8 cellular contexts compared by ENCODE assay signal in genomic region chr2:201532686-201533304, GRCh38.
DNase-seq lines count a peak whose midpoint lies in the region; ATAC-seq and TF ChIP-seq lines count a peak whose summit lies in the region.

No MANE protein-coding gene starts in this region.

- H3K4me3 ChIP-seq in left lung = no peak overlapping the region
- H3K4me3 ChIP-seq in uterus = no peak overlapping the region

- H3K4me1 ChIP-seq in left lung (no peaks in the 10 kb centered on the region), uterus (no peaks in the 10 kb centered on the region)

- H3K27me3 ChIP-seq in left lung = no peaks in the 10 kb centered on the region
- H3K27me3 ChIP-seq in uterus = no peaks in the 10 kb centered on the region

- peaks cover 0 to 26% of the 10 kb centered on the region in 2 donors for H3K9me3 ChIP-seq in left lung
- H3K9me3 ChIP-seq in uterus = no peaks in the 10 kb centered on the region

- intact Hi-C loops in left lung (cut with DNase I) (no loop called here), uterus (cut with DNase I; ENCODE audit: low total_unique reads) (no loop called here)

- no peaks in the 10 kb centered on the region for H3K4me1 Mint-ChIP-seq in endothelial cell (ENCODE audit: unreplicated experiment)

- H3K27ac ChIP-seq in left lung = no peak overlapping the region
- H3K27ac ChIP-seq in uterus = no peak overlapping the region

- DNase-seq in RPMI7951 (ENCODE audit: low read depth) = peak; percentile 99
- DNase-seq in left lung = no peak
- DNase-seq in endothelial cell (ENCODE audit: low spot score) = no peak
- DNase-seq in uterus = no peak
- DNase-seq in amygdala (lab: John Stamatoyannopoulos, UW) = no peak
- no peak for DNase-seq in NCI-H1930 (lab: John Stamatoyannopoulos, UW)

- no peak overlapping the region for H3K27ac Mint-ChIP-seq in endothelial cell (ENCODE audit: unreplicated experiment)

- TF ChIP-seq POLR2A in uterus (IDR thresholded peaks at IDR 0.05) = no peak

- no peaks in the 10 kb centered on the region for H3K9me3 Mint-ChIP-seq in endothelial cell (ENCODE audit: unreplicated experiment)

- ATAC-seq in GM18861 (IDR thresholded peaks at IDR 0.05; ENCODE audit: unreplicated experiment) (peak; percentile 88), HG02642 (IDR thresholded peaks at IDR 0.05; ENCODE audit: poor library complexity, unreplicated experiment) (peak; percentile 77), left lung (peak; percentile 78)

- no peaks in the 10 kb centered on the region for H3K36me3 ChIP-seq in left lung
- H3K36me3 ChIP-seq in uterus = no peaks in the 10 kb centered on the region

- H3K27me3 Mint-ChIP-seq in endothelial cell (ENCODE audit: unreplicated experiment) = no peaks in the 10 kb centered on the region

- H3K36me3 Mint-ChIP-seq in endothelial cell (ENCODE audit: low read depth, unreplicated experiment) = no peaks in the 10 kb centered on the region

- H3K4me3 Mint-ChIP-seq in endothelial cell (ENCODE audit: unreplicated experiment) = no peak overlapping the region

- no peak for TF ChIP-seq CTCF in left lung (IDR thresholded peaks at IDR 0.05)
- no peak for TF ChIP-seq CTCF in endothelial cell (IDR thresholded peaks at IDR 0.05; ENCODE audit: unreplicated experiment)
- no peak for TF ChIP-seq CTCF in uterus (IDR thresholded peaks at IDR 0.05)
